ENCODE assay signal across 12 cellular contexts in the genomic region with DNA sequence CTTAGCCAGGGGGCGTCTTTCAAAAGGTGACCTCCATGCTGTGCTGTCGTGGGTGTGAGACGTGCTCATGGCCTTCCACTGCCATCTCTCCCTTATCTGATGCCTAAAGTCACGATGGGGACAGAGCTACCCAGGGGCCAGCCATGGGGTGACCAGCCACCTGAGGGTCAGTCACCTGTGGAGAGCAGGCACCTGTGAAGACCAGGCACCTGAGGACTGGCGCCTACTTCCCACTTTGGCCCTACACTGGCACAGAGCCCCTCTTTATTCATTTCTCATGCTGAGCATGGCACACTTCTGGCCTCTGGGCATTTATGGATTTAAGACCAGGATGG.
"Had no signal": no experiment of that assay in that cellular context is flagged by ENCODE, and none has a peak within 500 bp of the region (broad histone marks: within the 10 kb centered on the region; RNA-seq: fewer than 3 reads in every experiment).

No MANE protein-coding gene starts in this region.

- H3K27ac Mint-ChIP-seq: activated naive CD8-positive, alpha-beta T cell treated with anti-CD3 and anti-CD28 coated beads for 36 hours; T-cell had no signal

- H3K27ac ChIP-seq: parathyroid adenoma, transverse colon had no signal

- H3K4me1 ChIP-seq: transverse colon had no signal

- H3K27me3 Mint-ChIP-seq: activated naive CD8-positive, alpha-beta T cell treated with anti-CD3 and anti-CD28 coated beads for 36 hours had no signal

- H3K27me3 ChIP-seq: transverse colon had no signal

- H3K4me3 ChIP-seq: transverse colon had no signal

- H3K4me3 Mint-ChIP-seq: activated naive CD8-positive, alpha-beta T cell treated with anti-CD3 and anti-CD28 coated beads for 36 hours; naive thymus-derived CD4-positive, alpha-beta T cell; T-cell had no signal

- H3K9me3 Mint-ChIP-seq: activated naive CD8-positive, alpha-beta T cell treated with anti-CD3 and anti-CD28 coated beads for 36 hours; naive thymus-derived CD4-positive, alpha-beta T cell; T-cell had no signal

- ATAC-seq: naive thymus-derived CD4-positive, alpha-beta T cell had no signal

- H3K36me3 ChIP-seq: transverse colon had no signal

- H3K36me3 Mint-ChIP-seq: naive thymus-derived CD4-positive, alpha-beta T cell; T-cell had no signal

- H3K9me3 ChIP-seq: SK-N-SH, transverse colon had no signal

- DNase-seq: activated CD4-positive, alpha-beta T cell treated with anti-CD3 and anti-CD28 coated beads, Interleukin-2, amount 50 U/mL, for 4 hours; activated naive CD4-positive, alpha-beta T cell; activated naive CD8-positive, alpha-beta T cell treated with anti-CD3 and anti-CD28 coated beads for 36 hours; amniotic stem cell; naive thymus-derived CD4-positive, alpha-beta T cell; stimulated activated CD8-positive, alpha-beta memory T cell treated with anti-CD3 and anti-CD28 coated beads, Interleukin-4, amount 100 ng/mL, for 48 hours; stimulated activated naive CD8-positive, alpha-beta T cell treated with anti-CD3 and anti-CD28 coated beads, Interleukin-15, Interleukin-2, amounts not matched to agents 100 U/mL and 50 U/mL, for 24 hours; substantia nigra; T-cell had no signal
